In the genomic region with DNA sequence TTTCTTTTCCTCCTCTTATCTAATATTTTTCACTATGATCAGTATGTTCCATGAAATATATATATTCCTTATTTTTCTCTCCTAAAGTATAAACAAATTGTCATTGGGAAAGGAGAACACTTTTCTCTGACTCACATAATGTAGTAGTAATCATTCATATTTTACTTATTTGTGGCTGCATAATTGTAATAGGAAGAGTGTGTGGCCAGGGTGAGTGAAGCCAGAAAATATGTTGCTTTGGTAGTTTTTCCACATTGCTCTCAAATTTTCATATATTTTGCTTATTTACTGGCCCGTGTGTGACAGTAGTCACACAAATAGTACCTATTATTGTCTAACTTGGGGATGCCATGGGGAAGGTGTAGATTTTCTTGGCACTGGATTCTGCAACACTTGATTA, we compare ENCODE assay signal across 15 cellular contexts.
"Had no signal": no experiment of that assay in that cellular context is flagged by ENCODE, and none has a peak within 500 bp of the region (broad histone marks: within the 10 kb centered on the region; RNA-seq: fewer than 3 reads in every experiment).

No MANE protein-coding gene starts in this region.

- H3K27me3 Mint-ChIP-seq: activated CD4-positive, alpha-beta memory T cell treated with anti-CD3 and anti-CD28 coated beads for 36 hours; activated CD4-positive, alpha-beta T cell treated with anti-CD3 and anti-CD28 coated beads for 36 hours; activated CD8-positive, alpha-beta memory T cell treated with anti-CD3 and anti-CD28 coated beads, Interleukin-2, amount 10 ng/mL, durations not matched to agents 7 days and 5 days; activated naive CD4-positive, alpha-beta T cell treated with anti-CD3 and anti-CD28 coated beads, Interleukin-2, amount 10 ng/mL, durations not matched to agents 7 days and 5 days; activated T-cell treated with anti-CD3 and anti-CD28 coated beads, Interleukin-2, amount 50 U/mL, for 24 hours; memory B cell; naive thymus-derived CD8-positive, alpha-beta T cell had no signal

- H3K9me3 Mint-ChIP-seq: activated CD4-positive, alpha-beta memory T cell treated with anti-CD3 and anti-CD28 coated beads for 36 hours; activated naive CD4-positive, alpha-beta T cell treated with anti-CD3 and anti-CD28 coated beads, Interleukin-2, amount 10 ng/mL, durations not matched to agents 7 days and 5 days; activated T-cell treated with anti-CD3 and anti-CD28 coated beads, Interleukin-2, amount 50 U/mL, for 24 hours; memory B cell; naive thymus-derived CD8-positive, alpha-beta T cell; stimulated activated effector memory CD8-positive, alpha-beta T cell treated with anti-CD3 and anti-CD28 coated beads, Interleukin-12 subunit alpha, Interleukin-12 subunit beta, amount 100 ng/mL, for 72 hours had no signal

- H3K36me3 Mint-ChIP-seq: activated CD4-positive, alpha-beta memory T cell treated with anti-CD3 and anti-CD28 coated beads for 36 hours; activated CD8-positive, alpha-beta memory T cell treated with anti-CD3 and anti-CD28 coated beads, Interleukin-2, amount 10 ng/mL, durations not matched to agents 7 days and 5 days; activated naive CD4-positive, alpha-beta T cell treated with anti-CD3 and anti-CD28 coated beads, Interleukin-2, amount 10 ng/mL, durations not matched to agents 7 days and 5 days; memory B cell; stimulated activated effector memory CD8-positive, alpha-beta T cell treated with anti-CD3 and anti-CD28 coated beads, Interleukin-12 subunit alpha, Interleukin-12 subunit beta, amount 100 ng/mL, for 72 hours had no signal

- H3K4me1 Mint-ChIP-seq: activated CD4-positive, alpha-beta T cell treated with anti-CD3 and anti-CD28 coated beads for 36 hours; activated CD8-positive, alpha-beta memory T cell treated with anti-CD3 and anti-CD28 coated beads, Interleukin-2, amount 10 ng/mL, durations not matched to agents 7 days and 5 days; activated naive CD4-positive, alpha-beta T cell treated with anti-CD3 and anti-CD28 coated beads, Interleukin-2, amount 10 ng/mL, durations not matched to agents 7 days and 5 days; memory B cell; naive thymus-derived CD8-positive, alpha-beta T cell; stimulated activated effector memory CD8-positive, alpha-beta T cell treated with anti-CD3 and anti-CD28 coated beads, Interleukin-12 subunit alpha, Interleukin-12 subunit beta, amount 100 ng/mL, for 72 hours had no signal

- H3K27ac Mint-ChIP-seq: activated CD4-positive, alpha-beta memory T cell treated with anti-CD3 and anti-CD28 coated beads for 36 hours; activated CD4-positive, alpha-beta T cell treated with anti-CD3 and anti-CD28 coated beads for 36 hours; activated CD8-positive, alpha-beta memory T cell treated with anti-CD3 and anti-CD28 coated beads, Interleukin-2, amount 10 ng/mL, durations not matched to agents 7 days and 5 days; activated naive CD4-positive, alpha-beta T cell treated with anti-CD3 and anti-CD28 coated beads, Interleukin-2, amount 10 ng/mL, durations not matched to agents 7 days and 5 days; activated T-cell treated with anti-CD3 and anti-CD28 coated beads, Interleukin-2, amount 50 U/mL, for 24 hours; memory B cell; naive thymus-derived CD8-positive, alpha-beta T cell; stimulated activated effector memory CD8-positive, alpha-beta T cell treated with anti-CD3 and anti-CD28 coated beads, Interleukin-12 subunit alpha, Interleukin-12 subunit beta, amount 100 ng/mL, for 72 hours had no signal

- H3K4me3 Mint-ChIP-seq: activated CD4-positive, alpha-beta memory T cell treated with anti-CD3 and anti-CD28 coated beads for 36 hours; activated CD4-positive, alpha-beta T cell treated with anti-CD3 and anti-CD28 coated beads for 36 hours; activated CD8-positive, alpha-beta memory T cell treated with anti-CD3 and anti-CD28 coated beads, Interleukin-2, amount 10 ng/mL, durations not matched to agents 7 days and 5 days; activated naive CD4-positive, alpha-beta T cell treated with anti-CD3 and anti-CD28 coated beads, Interleukin-2, amount 10 ng/mL, durations not matched to agents 7 days and 5 days; activated T-cell treated with anti-CD3 and anti-CD28 coated beads, Interleukin-2, amount 50 U/mL, for 24 hours; memory B cell; naive thymus-derived CD8-positive, alpha-beta T cell; stimulated activated effector memory CD8-positive, alpha-beta T cell treated with anti-CD3 and anti-CD28 coated beads, Interleukin-12 subunit alpha, Interleukin-12 subunit beta, amount 100 ng/mL, for 72 hours had no signal

- DNase-seq: activated CD4-positive, alpha-beta memory T cell treated with anti-CD3 and anti-CD28 coated beads for 36 hours; activated CD4-positive, alpha-beta T cell treated with anti-CD3 and anti-CD28 coated beads for 36 hours; activated CD8-positive, alpha-beta memory T cell treated with anti-CD3 and anti-CD28 coated beads, Interleukin-2, amount 10 ng/mL, durations not matched to agents 7 days and 5 days; activated naive CD4-positive, alpha-beta T cell treated with anti-CD3 and anti-CD28 coated beads, Interleukin-2, amount 10 ng/mL, durations not matched to agents 7 days and 5 days; activated T-cell treated with anti-CD3 and anti-CD28 coated beads, Interleukin-2, amount 50 U/mL, for 24 hours; adrenal gland; central memory CD4-positive, alpha-beta T cell; colonic mucosa; effector CD4-positive, alpha-beta T cell; esophagus squamous epithelium; gastrocnemius medialis; naive thymus-derived CD8-positive, alpha-beta T cell; T-helper 2 cell had no signal
